In genomic region chr7:100472121-100472851, GRCh38 we compare ENCODE assay signal across 2 cellular contexts.
TF ChIP-seq lines count a peak whose summit lies in the region.

No MANE protein-coding gene starts in this region.

TF ChIP-seq in Ishikawa, 13 proteins besides CTCF, POLR2A, EP300 and RAD21:
- TF ChIP-seq MAX (IDR thresholded peaks at IDR 0.05) (peak; percentile 44; the same call in 1 of the 2 replicates), TAF1 (IDR thresholded peaks at IDR 0.05; ENCODE audit: low read depth) (no peak)
TF ChIP-seq in Ishikawa: peak in this region for 1.

TF ChIP-seq in endothelial cell of umbilical vein, 7 proteins besides CTCF, POLR2A, EP300 and RAD21:
- TF ChIP-seq GATA2 (IDR thresholded peaks at IDR 0.05; ENCODE audit: insufficient read depth, insufficient read length, low read depth, low read length) (no peak), MAX (IDR thresholded peaks at IDR 0.05; ENCODE audit: insufficient read depth, insufficient read length) (no peak), JUN (IDR thresholded peaks at IDR 0.05; ENCODE audit: borderline replicate concordance, insufficient read depth, insufficient read length, low read depth) (no peak), FOS (IDR thresholded peaks at IDR 0.05; ENCODE audit: borderline replicate concordance, insufficient read depth, low read length) (no peak), EZH2 (IDR thresholded peaks at IDR 0.05; ENCODE audit: borderline replicate concordance, low read depth, low read length, severe bottlenecking) (no peak), MYC (IDR thresholded peaks at IDR 0.05; ENCODE audit: low read depth, low read length) (no peak), POLR2AphosphoS5 (IDR thresholded peaks at IDR 0.05; ENCODE audit: insufficient read depth, low read depth, low read length) (peak; percentile 7)
